ENCODE assay signal across 22 cellular contexts in the genomic region with DNA sequence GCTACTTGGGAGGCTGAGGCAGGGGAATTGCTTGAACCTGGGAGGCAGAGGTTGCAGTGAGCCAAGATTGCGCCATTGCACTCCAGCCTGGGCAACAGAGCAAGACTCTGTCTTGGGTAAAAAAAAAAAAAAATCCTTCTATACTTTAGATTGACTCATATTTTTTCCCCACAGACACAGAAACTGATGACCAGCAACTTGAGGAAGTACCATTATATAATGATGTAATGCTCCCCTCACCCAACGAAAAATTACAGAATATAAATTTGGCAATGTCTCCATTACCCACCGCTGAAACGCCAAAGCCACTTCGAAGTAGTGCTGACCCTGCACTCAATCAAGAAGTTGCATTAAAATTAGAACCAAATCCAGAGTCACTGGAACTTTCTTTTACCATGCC. TPM values are rescaled to one million over a fixed set of nuclear protein-coding genes. Genes with fewer than 3 reads are reported as not detected.
DNase-seq lines count a peak whose midpoint lies in the region; ATAC-seq, FAIRE-seq and TF ChIP-seq lines count a peak whose summit lies in the region.
"Had no signal": no experiment of that assay in that cellular context is flagged by ENCODE, and none has a peak within 500 bp of the region (broad histone marks: within the 10 kb centered on the region; RNA-seq: fewer than 3 reads in every experiment).

No MANE protein-coding gene starts in this region.

- no peaks in the 10 kb centered on the region for H3K23me2 ChIP-seq in H9 (ENCODE audit: insufficient read length, low read depth, low read length, poor library complexity, severe bottlenecking)

- peaks cover 53% of the 10 kb centered on the region for H3K4me1 ChIP-seq in ACC112 (ENCODE audit: control insufficient read depth, insufficient read depth, low read length, unreplicated experiment)
- no peaks in the 10 kb centered on the region for H3K4me1 ChIP-seq in HepG2 (ENCODE audit: insufficient read depth, low read length)
- no peaks in the 10 kb centered on the region for H3K4me1 ChIP-seq in H9 (ENCODE audit: insufficient read depth, low read length)
- H3K4me1 ChIP-seq: pancreas had no signal

- H3K4me3 ChIP-seq in ACC112 (ENCODE audit: low read depth, low read length) (no peak overlapping the region), HepG2 (replicated peaks in 1 of 3; ENCODE audit: insufficient read depth in 1 of 3, low read depth in 2 of 3, low read length in 3 of 3) (no peak overlapping the region)
- H3K4me3 ChIP-seq: pancreas, PC-9, SJSA1, thyroid gland had no signal

- H2BK5ac ChIP-seq in H9 (ENCODE audit: insufficient read length, low read length), result no peak overlapping the region

- no peak for DNase-seq in HFFc6
- DNase-seq in WTC11 (ENCODE audit: low spot score), result no peak
- no peak for DNase-seq in HepG2 (ENCODE audit: low spot score)
- no peak for DNase-seq in GM19240 (ENCODE audit: insufficient read length, low spot score)
- no peak for DNase-seq in inferior parietal cortex (ENCODE audit: extremely low spot score)
- DNase-seq in H9, result no peak
- DNase-seq: Caco-2; endodermal cell; glutamatergic neuron; NCI-H1105 treated with DMSO at 0.1 percent for 48 hours; NCI-H524 treated with DMSO at 0.1 percent for 48 hours; pancreas; PC-9; stimulated activated naive B cell treated with anti-CD40 and anti-IgM and Interleukin-4, amounts not matched to agents 10 μg/mL and 1 μg/mL and 100 μg/mL, for 72 hours; T-helper 2 cell; thyroid gland; WERI-Rb-1 had no signal

- H3K9me3 Mint-ChIP-seq in HFFc6, result no peaks in the 10 kb centered on the region
- H3K9me3 Mint-ChIP-seq in WTC11, result no peaks in the 10 kb centered on the region
- H3K9me3 Mint-ChIP-seq in H9, result no peaks in the 10 kb centered on the region
- H3K9me3 Mint-ChIP-seq: activated T-helper 2 cell treated with anti-CD3 and anti-CD28 coated beads, Interferon-gamma antibody, Interleukin-2, Interleukin-4, amounts not matched to agents 10 μg/mL and 5 μg/mL and 100 μg/mL, durations not matched to agents 14 hours and 24 hours and 36 hours; endodermal cell; stimulated activated naive B cell treated with anti-CD40 and anti-IgM and Interleukin-4, amounts not matched to agents 10 μg/mL and 1 μg/mL and 100 μg/mL, for 72 hours had no signal

- no peaks in the 10 kb centered on the region for H3K27me3 ChIP-seq in ACC112 (ENCODE audit: insufficient read depth, low read length)
- no peaks in the 10 kb centered on the region for H3K27me3 ChIP-seq in HepG2 (ENCODE audit: control insufficient read depth in 1 of 2, insufficient read depth in 2 of 2, low read length in 2 of 2)
- no peaks in the 10 kb centered on the region for H3K27me3 ChIP-seq in H9 (ENCODE audit: insufficient read depth, low read length)
- H3K27me3 ChIP-seq: pancreas, SJSA1, thyroid gland had no signal

- H3K36me3 ChIP-seq in ACC112 (ENCODE audit: insufficient read depth, low read length), result peaks cover 80% of the 10 kb centered on the region
- peaks cover 18 to 81% of the 10 kb centered on the region in 2 experiments for H3K36me3 ChIP-seq in HepG2 (replicated peaks in 1 of 2; ENCODE audit: control insufficient read depth in 1 of 2, insufficient read depth in 2 of 2, low read length in 2 of 2)

- H3K9me3 ChIP-seq in HepG2 (ENCODE audit: low read length) (no peaks in the 10 kb centered on the region), H9 (ENCODE audit: control insufficient read depth, low read depth, low read length) (no peaks in the 10 kb centered on the region)
- H3K9me3 ChIP-seq: Caco-2, pancreas, SJSA1, thyroid gland had no signal

- WGBS in HepG2 (ENCODE audit: low lambda C conversion rate), result 97% methylated on average over 5 of the region's 5 CpGs
- WGBS in H9 (ENCODE audit: extremely low coverage, insufficient read length, low lambda C conversion rate), result no CpG with 5 or more reads among the region's 5 CpGs

- H3K4me1 Mint-ChIP-seq in HFFc6 (ENCODE audit: low read depth), result peaks cover 21% of the 10 kb centered on the region
- H3K4me1 Mint-ChIP-seq in WTC11, result no peaks in the 10 kb centered on the region
- H3K4me1 Mint-ChIP-seq in H9, result no peaks in the 10 kb centered on the region
- H3K4me1 Mint-ChIP-seq: endodermal cell had no signal

- no peaks in the 10 kb centered on the region; the same call in 1 of the 2 replicates for H3K27me3 Mint-ChIP-seq in HFFc6 (ENCODE audit: insufficient read depth)
- no peaks in the 10 kb centered on the region for H3K27me3 Mint-ChIP-seq in WTC11 (ENCODE audit: low read depth)
- H3K27me3 Mint-ChIP-seq in H9 (ENCODE audit: low read depth), result no peaks in the 10 kb centered on the region
- H3K27me3 Mint-ChIP-seq: stimulated activated naive B cell treated with anti-CD40 and anti-IgM and Interleukin-4, amounts not matched to agents 10 μg/mL and 1 μg/mL and 100 μg/mL, for 72 hours had no signal

- H3K36me3 Mint-ChIP-seq in HFFc6 (ENCODE audit: low read depth), result peaks cover 58% of the 10 kb centered on the region
- H3K36me3 Mint-ChIP-seq in WTC11, result peaks cover 73% of the 10 kb centered on the region
- peaks cover 49 to 90% (median 85%) of the 10 kb centered on the region in 3 experiments for H3K36me3 Mint-ChIP-seq in H9 (ENCODE audit: insufficient read depth in 1 of 3, low read depth in 3 of 3)

- TF ChIP-seq RAD21 in HepG2 (CRISPR knock-in tag; IDR thresholded peaks at IDR 0.05), result no peak

- peak overlapping the region; percentile 34; the same call in 1 of the 2 replicates for H3K27ac Mint-ChIP-seq in HFFc6
- H3K27ac Mint-ChIP-seq in WTC11, result peak overlapping the region; percentile 57; the same call in 1 of the 2 replicates
- no peak overlapping the region for H3K27ac Mint-ChIP-seq in H9
- H3K27ac Mint-ChIP-seq: activated T-helper 2 cell treated with anti-CD3 and anti-CD28 coated beads, Interferon-gamma antibody, Interleukin-2, Interleukin-4, amounts not matched to agents 10 μg/mL and 5 μg/mL and 100 μg/mL, durations not matched to agents 14 hours and 24 hours and 36 hours; endodermal cell; stimulated activated naive B cell treated with anti-CD40 and anti-IgM and Interleukin-4, amounts not matched to agents 10 μg/mL and 1 μg/mL and 100 μg/mL, for 72 hours had no signal

- H3K79me2 ChIP-seq in ACC112 (ENCODE audit: control insufficient read depth, insufficient read depth, low read length, unreplicated experiment), result peaks cover 80% of the 10 kb centered on the region
- no peaks in the 10 kb centered on the region for H3K79me2 ChIP-seq in HepG2 (ENCODE audit: insufficient read depth, low read length)
- peaks cover 2% of the 10 kb centered on the region; the same call in 1 of the 2 replicates for H3K79me2 ChIP-seq in H9 (ENCODE audit: insufficient read depth, low read length)

- no peak overlapping the region for H3K4ac ChIP-seq in H9 (ENCODE audit: low read depth, low read length)

- H2AFZ ChIP-seq in ACC112 (ENCODE audit: low read length, unreplicated experiment), result no peak overlapping the region
- H2AFZ ChIP-seq in HepG2 (ENCODE audit: low read length), result no peak overlapping the region
- no peak overlapping the region for H2AFZ ChIP-seq in H9 (ENCODE audit: low read length)
- H2AFZ ChIP-seq: PC-9 had no signal

- no peak overlapping the region for H2BK20ac ChIP-seq in H9 (ENCODE audit: low read depth, low read length, poor library complexity, severe bottlenecking)

- TF ChIP-seq EP300 in HepG2 (IDR thresholded peaks at IDR 0.05; ENCODE audit: low read depth in 2 of 2, low read length in 2 of 2) (no peak), HepG2 (CRISPR knock-in tag; IDR thresholded peaks at IDR 0.05; ENCODE audit: borderline replicate concordance) (no peak)

- no peak overlapping the region for H3K56ac ChIP-seq in H9 (ENCODE audit: insufficient read length, low read depth, low read length)

- no peak overlapping the region for H3K4me3 Mint-ChIP-seq in HFFc6
- H3K4me3 Mint-ChIP-seq in WTC11, result no peak overlapping the region
- H3K4me3 Mint-ChIP-seq in H9, result no peak overlapping the region
- H3K4me3 Mint-ChIP-seq: endodermal cell; stimulated activated naive B cell treated with anti-CD40 and anti-IgM and Interleukin-4, amounts not matched to agents 10 μg/mL and 1 μg/mL and 100 μg/mL, for 72 hours had no signal

- H4K5ac ChIP-seq in H9 (ENCODE audit: insufficient read length, low read depth, low read length), result no peak overlapping the region

- no peak overlapping the region for H3K18ac ChIP-seq in H9 (ENCODE audit: insufficient read length, low read depth, low read length)

- H3K9ac ChIP-seq in HepG2 (ENCODE audit: insufficient read depth, low read depth, low read length) (no peak overlapping the region), H9 (ENCODE audit: extremely low read depth, insufficient read length, low read length) (no peak overlapping the region)
- H3K9ac ChIP-seq: KMS-11 had no signal

- no peak overlapping the region for H2BK120ac ChIP-seq in H9 (ENCODE audit: low read depth, low read length, poor library complexity, severe bottlenecking)

- no peak for TF ChIP-seq POLR2A in HepG2 (IDR thresholded peaks at IDR 0.05; ENCODE audit: insufficient read depth in 1 of 2, low read depth in 2 of 2, low read length in 2 of 2)

- H4K20me1 ChIP-seq in HepG2 (ENCODE audit: insufficient read depth, low read length) (no peaks in the 10 kb centered on the region), H9 (ENCODE audit: control insufficient read depth, insufficient read depth, insufficient read length) (no peaks in the 10 kb centered on the region)

- ATAC-seq in WTC11 (no peak), HepG2 (no peak)
- ATAC-seq: stimulated activated naive B cell treated with anti-CD40 and anti-IgM and Interleukin-4, amounts not matched to agents 10 μg/mL and 1 μg/mL and 100 μg/mL, for 72 hours had no signal

- H3K14ac ChIP-seq in H9 (ENCODE audit: insufficient read depth, low read length), result no peak overlapping the region

- H3K27ac ChIP-seq in ACC112 (ENCODE audit: low read depth, low read length), result peak overlapping the region; percentile 43
- H3K27ac ChIP-seq in HepG2 (ENCODE audit: extremely low read length, insufficient read depth, low read length), result no peak overlapping the region
- H3K27ac ChIP-seq in H9 (ENCODE audit: insufficient read length, low read depth, low read length), result no peak overlapping the region
- H3K27ac ChIP-seq: KMS-11, pancreas, SJSA1, WERI-Rb-1 had no signal

- intact Hi-C loops in HepG2 (cut with micrococcal nuclease; ENCODE audit: unreplicated experiment), result loop anchor here (1.0 kb wide), 1 partner anchor 24 kb away; the partner anchor contains the start of gene SNAPC1

- CTCF ChIA-PET in WTC11 (lab: Charles Lee) (no interaction called here), HepG2 (lab: Yijun Ruan, JAX; ENCODE audit: low intra/inter-chr PET ratio, low total read pairs) (no interaction called here)

- no TSS peak for BruUV-seq in HepG2 (replicated peaks; lab: Mats Ljungman, UMichigan)

- in situ Hi-C loops in HepG2 (cut with HindIII; ENCODE audit: extremely low pct_ligation_motif_present, low pct_unique_long_range_greater_than_20kb), result no loop called here

- H3K79me1 ChIP-seq in H9 (ENCODE audit: insufficient read depth, low read depth, low read length, poor library complexity, severe bottlenecking), result no peaks in the 10 kb centered on the region

- H2AK5ac ChIP-seq in H9 (ENCODE audit: insufficient read length, low read length), result no peak overlapping the region

- no peak overlapping the region for H3K23ac ChIP-seq in H9 (ENCODE audit: insufficient read length, low read depth, low read length)

- H3T11ph ChIP-seq in H9 (ENCODE audit: low read length), result no peak overlapping the region

- no peak overlapping the region for H2BK12ac ChIP-seq in H9 (ENCODE audit: insufficient read length, low read depth, low read length)

- no peak overlapping the region for H4K91ac ChIP-seq in H9 (ENCODE audit: insufficient read length, low read depth, low read length)

- H2BK15ac ChIP-seq in H9 (ENCODE audit: low read depth, low read length), result no peak overlapping the region

- POLR2A ChIA-PET in WTC11 (lab: Charles Lee) (no interaction called here), HepG2 (lab: Yijun Ruan, JAX) (interaction anchor here (0.9 kb wide), 1 partner anchor 25 kb away, joined by 5 read pairs; the partner anchor contains the start of gene SNAPC1)

- FAIRE-seq in HepG2 (lab: Jason Lieb, UNC), result no peak
- FAIRE-seq: colon, pancreas had no signal

- TF ChIP-seq CTCF in HFFc6 (IDR thresholded peaks at IDR 0.05) (no peak), WTC11 (IDR thresholded peaks at IDR 0.05) (no peak), HepG2 (CRISPR knock-in tag; IDR thresholded peaks at IDR 0.05) (no peak), H9 (conservative IDR thresholded peaks at IDR 0.05) (no peak)

- H3K4me2 ChIP-seq in HepG2 (ENCODE audit: low read depth, low read length) (no peak overlapping the region), H9 (ENCODE audit: insufficient read depth, insufficient read length, low read length) (no peak overlapping the region)
- H3K4me2 ChIP-seq: KMS-11, PC-9 had no signal

- H4K8ac ChIP-seq in H9 (replicated peaks; ENCODE audit: insufficient read length, low read depth, low read length), result no peak overlapping the region

RNA-seq across cellular contexts. Expression of gene SNAPC1, which starts 24.3 kb away (rescaled TPM):
- total RNA-seq in HFFc6 (2021; fragmentation: NEBNext Ultra II Directional; extraction: Animal tissue kit (Norgen Biotek cat#: 25700)), result 10 to 100 TPM; 12.1 to 15.8 (median 14.6) TPM
- total RNA-seq in WTC11 (2021) (9.5 to 10.2 TPM (median 10.1 TPM) in 3 replicates), HepG2 (2016; rRNA removed; fragmentation: Illumina TruSeq; extraction: Trizol) (8.4 and 8.5 TPM in 2 replicates), H9 (2021) (6.8 and 7.1 TPM in 2 replicates)
- 1.9 and 2.3 TPM in 2 replicates for total RNA-seq in HepG2 (2016; cell fraction: cytosol; rRNA removed; fragmentation: Illumina TruSeq; extraction: Trizol; ENCODE audit: low read depth)
- 8.4 and 8.6 TPM in 2 replicates for total RNA-seq in HepG2 (2016; cell fraction: insoluble cytoplasmic fraction; rRNA removed; fragmentation: Illumina TruSeq; extraction: Trizol)
- 2.8 and 3.6 TPM in 2 replicates for total RNA-seq in HepG2 (2016; cell fraction: membrane; rRNA removed; fragmentation: Illumina TruSeq; extraction: Trizol)
- total RNA-seq in HepG2 (2016; cell fraction: nucleus; rRNA removed; fragmentation: Illumina TruSeq; extraction: Trizol), result 5.8 and 7.5 TPM in 2 replicates
- polyA plus RNA-seq in HepG2 (2011; rRNA removed), result 1.9 and 2.6 TPM in 2 replicates
- 1.0 and 1.8 TPM in 2 replicates for polyA plus RNA-seq in HepG2 (2011; cell fraction: cytosol; rRNA removed)
- polyA plus RNA-seq in HepG2 (2011; cell fraction: nucleus; rRNA removed), result 0.90 and 0.97 TPM in 2 replicates
- polyA plus RNA-seq in HepG2 (2012), result 3.8 and 4.8 TPM in 2 replicates
- 0.49 and 0.59 TPM in 2 replicates for polyA plus RNA-seq in HepG2 (2016; cell fraction: cytosol; fragmentation: Illumina TruSeq; extraction: Trizol; ENCODE audit: low read depth)
- 6.9 TPM in 2 replicates for polyA plus RNA-seq in HepG2 (2016; cell fraction: insoluble cytoplasmic fraction; fragmentation: Illumina TruSeq; extraction: Trizol; ENCODE audit: low read depth)
- polyA plus RNA-seq in HepG2 (2016; cell fraction: membrane; fragmentation: Illumina TruSeq; extraction: Trizol; ENCODE audit: low read depth), result 0.82 and 1.0 TPM in 2 replicates
- polyA plus RNA-seq in HepG2 (2016; cell fraction: nucleus; fragmentation: Illumina TruSeq; extraction: Trizol; ENCODE audit: insufficient read depth, low read depth), result 7.6 and 9.2 TPM in 2 replicates
- polyA minus RNA-seq in HepG2 (2011; rRNA and poly(A)+ RNA removed; ENCODE audit: low replicate concordance), result 0.24 and 1.2 TPM in 2 replicates
- 2.5 and 2.7 TPM in 2 replicates for polyA minus RNA-seq in HepG2 (2011; cell fraction: cytosol; rRNA and poly(A)+ RNA removed)
- 2.6 and 4.0 TPM in 2 replicates for polyA minus RNA-seq in HepG2 (2011; cell fraction: nucleus; rRNA and poly(A)+ RNA removed)

RNA-seq across cellular contexts. Expression of gene HIF1A, which starts 42.6 kb away (rescaled TPM):
- total RNA-seq in HFFc6 (2021; fragmentation: NEBNext Ultra II Directional; extraction: Animal tissue kit (Norgen Biotek cat#: 25700)), result 100 to 1,000 TPM; 217 to 265 (median 233) TPM
- total RNA-seq in WTC11 (2021), result 146 to 165 TPM (median 153 TPM) in 3 replicates
- total RNA-seq in HepG2 (2016; rRNA removed; fragmentation: Illumina TruSeq; extraction: Trizol), result 126 and 211 TPM in 2 replicates
- 19.1 and 34.5 TPM in 2 replicates for total RNA-seq in HepG2 (2016; cell fraction: cytosol; rRNA removed; fragmentation: Illumina TruSeq; extraction: Trizol; ENCODE audit: low read depth)
- total RNA-seq in HepG2 (2016; cell fraction: insoluble cytoplasmic fraction; rRNA removed; fragmentation: Illumina TruSeq; extraction: Trizol), result 123 and 189 TPM in 2 replicates
- total RNA-seq in HepG2 (2016; cell fraction: membrane; rRNA removed; fragmentation: Illumina TruSeq; extraction: Trizol), result 36.2 and 39.8 TPM in 2 replicates
- 102 and 119 TPM in 2 replicates for total RNA-seq in HepG2 (2016; cell fraction: nucleus; rRNA removed; fragmentation: Illumina TruSeq; extraction: Trizol)
- polyA plus RNA-seq in HepG2 (2011; rRNA removed), result 41.0 and 42.8 TPM in 2 replicates
- 19.1 and 32.4 TPM in 2 replicates for polyA plus RNA-seq in HepG2 (2011; cell fraction: cytosol; rRNA removed)
- 26.9 and 40.5 TPM in 2 replicates for polyA plus RNA-seq in HepG2 (2011; cell fraction: nucleus; rRNA removed)
- 58.1 and 68.2 TPM in 2 replicates for polyA plus RNA-seq in HepG2 (2012)
- polyA plus RNA-seq in HepG2 (2016; cell fraction: cytosol; fragmentation: Illumina TruSeq; extraction: Trizol; ENCODE audit: low read depth), result 3.1 and 3.4 TPM in 2 replicates
- polyA plus RNA-seq in HepG2 (2016; cell fraction: insoluble cytoplasmic fraction; fragmentation: Illumina TruSeq; extraction: Trizol; ENCODE audit: low read depth), result 155 and 156 TPM in 2 replicates
- 11.9 and 12.5 TPM in 2 replicates for polyA plus RNA-seq in HepG2 (2016; cell fraction: membrane; fragmentation: Illumina TruSeq; extraction: Trizol; ENCODE audit: low read depth)
- polyA plus RNA-seq in HepG2 (2016; cell fraction: nucleus; fragmentation: Illumina TruSeq; extraction: Trizol; ENCODE audit: insufficient read depth, low read depth), result 108 and 129 TPM in 2 replicates
- 67.4 and 132 TPM in 2 replicates for polyA minus RNA-seq in HepG2 (2011; rRNA and poly(A)+ RNA removed; ENCODE audit: low replicate concordance)
- 77.8 and 127 TPM in 2 replicates for polyA minus RNA-seq in HepG2 (2011; cell fraction: cytosol; rRNA and poly(A)+ RNA removed)
- 102 and 161 TPM in 2 replicates for polyA minus RNA-seq in HepG2 (2011; cell fraction: nucleus; rRNA and poly(A)+ RNA removed)
- total RNA-seq in H9 (2021), result 147 and 154 TPM in 2 replicates

Comparison
In these comparisons a context has a peak if more than half of its experiments do, and no peak if none do; other contexts are left out.
1. H3K27ac Mint-ChIP-seq: peak in HFFc6 (single experiment) and WTC11 (single experiment); none in H9 (0 of 3).